13 cellular contexts compared by ENCODE assay signal in genomic region chr6:144093658-144094057, GRCh38. TPM values are rescaled to one million over a fixed set of nuclear protein-coding genes. Genes with fewer than 3 reads are reported as not detected.
DNase-seq lines count a peak whose midpoint lies in the region; ATAC-seq and TF ChIP-seq lines count a peak whose summit lies in the region.
"Had no signal": no experiment of that assay in that cellular context is flagged by ENCODE, and none has a peak within 500 bp of the region (broad histone marks: within the 10 kb centered on the region; RNA-seq: fewer than 3 reads in every experiment).

No MANE protein-coding gene starts in this region.

- TF ChIP-seq CTCF in AG10803 (conservative IDR thresholded peaks at IDR 0.05; ENCODE audit: low read length), result no peak
- TF ChIP-seq CTCF in GM23338 (conservative IDR thresholded peaks at IDR 0.05; ENCODE audit: low read depth in 2 of 2), result no peak

- no peak for ATAC-seq in GM23338

- H3K79me2 ChIP-seq in GM23338 (replicated peaks; ENCODE audit: insufficient read depth), result peaks cover 25% of the 10 kb centered on the region

- H3K4me1 Mint-ChIP-seq in GM23338, result peaks cover 19% of the 10 kb centered on the region
- H3K4me1 Mint-ChIP-seq in activated T-helper 1 cell treated with anti-CD3 and anti-CD28 coated beads, Interleukin-12 subunit alpha, Interleukin-12 subunit beta, Interleukin-2, Interleukin-4 antibody, amounts not matched to agents 30 ng/mL and 10 ng/mL and 1 ng/mL, durations not matched to agents 14 hours and 24 hours and 36 hours (ENCODE audit: low read depth), result peaks cover 39% of the 10 kb centered on the region

- H3K27ac ChIP-seq in GM23338 (ENCODE audit: low read depth), result no peak overlapping the region
- H3K27ac ChIP-seq in mesodermal cell (ENCODE audit: low read depth, low read length, severe bottlenecking), result no peak overlapping the region
- H3K27ac ChIP-seq: tibial artery had no signal

- H2AFZ ChIP-seq in GM23338, result no peak overlapping the region

- peaks cover 13% of the 10 kb centered on the region for H3K27me3 Mint-ChIP-seq in GM23338 (ENCODE audit: insufficient read depth, low read depth, poor library complexity)
- H3K27me3 Mint-ChIP-seq in activated T-helper 1 cell treated with anti-CD3 and anti-CD28 coated beads, Interleukin-12 subunit alpha, Interleukin-12 subunit beta, Interleukin-2, Interleukin-4 antibody, amounts not matched to agents 30 ng/mL and 10 ng/mL and 1 ng/mL, durations not matched to agents 14 hours and 24 hours and 36 hours (ENCODE audit: insufficient read depth), result no peaks in the 10 kb centered on the region

- no peaks in the 10 kb centered on the region for H3K9me3 ChIP-seq in mesodermal cell (ENCODE audit: control insufficient read depth, low read length)
- H3K9me3 ChIP-seq: tibial artery had no signal

- peaks cover 5% of the 10 kb centered on the region for H3K36me3 Mint-ChIP-seq in GM23338 (ENCODE audit: low read depth)
- peaks cover 12% of the 10 kb centered on the region for H3K36me3 Mint-ChIP-seq in activated T-helper 1 cell treated with anti-CD3 and anti-CD28 coated beads, Interleukin-12 subunit alpha, Interleukin-12 subunit beta, Interleukin-2, Interleukin-4 antibody, amounts not matched to agents 30 ng/mL and 10 ng/mL and 1 ng/mL, durations not matched to agents 14 hours and 24 hours and 36 hours (ENCODE audit: low read depth)

- H3K4me3 ChIP-seq in AG10803 (ENCODE audit: low read length) (peak overlapping the region; percentile 100), GM23338 (peak overlapping the region; percentile 93; the same call in 1 of the 2 replicates), mesodermal cell (ENCODE audit: extremely low read depth, insufficient read depth, low read length, poor library complexity, severe bottlenecking) (peak overlapping the region; percentile 73)

- no peak overlapping the region for H3K27ac Mint-ChIP-seq in GM23338
- peak overlapping the region; percentile 98 for H3K27ac Mint-ChIP-seq in activated T-helper 1 cell treated with anti-CD3 and anti-CD28 coated beads, Interleukin-12 subunit alpha, Interleukin-12 subunit beta, Interleukin-2, Interleukin-4 antibody, amounts not matched to agents 30 ng/mL and 10 ng/mL and 1 ng/mL, durations not matched to agents 14 hours and 24 hours and 36 hours

- no peaks in the 10 kb centered on the region; the same call in none of the 2 replicates for H4K20me1 ChIP-seq in GM23338 (replicated peaks; ENCODE audit: insufficient read depth)

- H3K27me3 ChIP-seq in GM23338 (ENCODE audit: insufficient read depth), result no peaks in the 10 kb centered on the region
- H3K27me3 ChIP-seq: tibial artery had no signal

- WGBS in mesodermal cell (ENCODE audit: insufficient coverage in 2 of 2), 2 experiments, result 97% methylated on average over 7 of the region's 7 CpGs

- H3K9me3 Mint-ChIP-seq in GM23338, result no peaks in the 10 kb centered on the region
- H3K9me3 Mint-ChIP-seq in activated T-helper 1 cell treated with anti-CD3 and anti-CD28 coated beads, Interleukin-12 subunit alpha, Interleukin-12 subunit beta, Interleukin-2, Interleukin-4 antibody, amounts not matched to agents 30 ng/mL and 10 ng/mL and 1 ng/mL, durations not matched to agents 14 hours and 24 hours and 36 hours, result no peaks in the 10 kb centered on the region

- no peak for DNase-seq in AG10803 (ENCODE audit: low read depth)
- no peak for DNase-seq in GM23338 (ENCODE audit: low spot score)
- DNase-seq in activated T-helper 1 cell treated with anti-CD3 and anti-CD28 coated beads, Interleukin-12 subunit alpha, Interleukin-12 subunit beta, Interleukin-2, Interleukin-4 antibody, amounts not matched to agents 30 ng/mL and 10 ng/mL and 1 ng/mL, durations not matched to agents 14 hours and 24 hours and 36 hours (ENCODE audit: low spot score), result no peak
- no peak for DNase-seq in effector CD4-positive, alpha-beta T cell
- no peak for DNase-seq in SW 1271 (lab: John Stamatoyannopoulos, UW)
- no peak for DNase-seq in activated effector memory CD4-positive, alpha-beta T cell treated with anti-CD3 and anti-CD28 coated beads, Interleukin-2, amount 50 U/mL, for 16 hours
- no peak for DNase-seq in AG08395 (ENCODE audit: low spot score)
- DNase-seq: activated CD4-positive, alpha-beta T cell treated with anti-CD3 and anti-CD28 coated beads for 48 hours; central memory CD4-positive, alpha-beta T cell; NCI-H1694; stimulated activated CD4-positive, alpha-beta T cell treated with anti-CD3 and anti-CD28 coated beads, Interleukin-2, amount 100 ng/mL, for 24 hours; tibial artery had no signal

- intact Hi-C loops in activated T-helper 1 cell treated with anti-CD3 and anti-CD28 coated beads, Interleukin-12 subunit alpha, Interleukin-12 subunit beta, Interleukin-2, Interleukin-4 antibody, amounts not matched to agents 30 ng/mL and 10 ng/mL and 1 ng/mL, durations not matched to agents 14 hours and 24 hours and 36 hours (cut with micrococcal nuclease), result loop anchor here (2.0 to 10.0 kb wide), 3 partner anchors 153 to 1149 kb away; partner anchors contain the start of gene HIVEP2

- peaks cover 2% of the 10 kb centered on the region; the same call in 1 of the 2 replicates for H3K9me2 ChIP-seq in GM23338 (ENCODE audit: insufficient read depth)

- H3K36me3 ChIP-seq in GM23338 (ENCODE audit: insufficient read depth) (no peaks in the 10 kb centered on the region), mesodermal cell (ENCODE audit: control insufficient read depth, insufficient read depth, low read length) (peaks cover 10% of the 10 kb centered on the region)

- H3K4me1 ChIP-seq in GM23338 (ENCODE audit: insufficient read depth) (peaks cover 12% of the 10 kb centered on the region), mesodermal cell (ENCODE audit: control insufficient read depth, insufficient read depth, low read length, poor library complexity, severe bottlenecking) (peaks cover 7% of the 10 kb centered on the region)

- peak overlapping the region; percentile 90 for H3K4me2 ChIP-seq in GM23338

- H3F3A ChIP-seq in GM23338 (replicated peaks; ENCODE audit: low read depth), result no peaks in the 10 kb centered on the region

- H3K4me3 Mint-ChIP-seq in GM23338, result peak overlapping the region; percentile 96
- peak overlapping the region; percentile 96 for H3K4me3 Mint-ChIP-seq in activated T-helper 1 cell treated with anti-CD3 and anti-CD28 coated beads, Interleukin-12 subunit alpha, Interleukin-12 subunit beta, Interleukin-2, Interleukin-4 antibody, amounts not matched to agents 30 ng/mL and 10 ng/mL and 1 ng/mL, durations not matched to agents 14 hours and 24 hours and 36 hours

RNA-seq across cellular contexts. Expression of gene SF3B5, which starts 1.7 kb away (rescaled TPM):
- total RNA-seq in GM23338 (2014; rRNA removed; shearing (Covaris generic)), result 151 and 174 TPM in 2 replicates
- 171 and 183 TPM in 2 replicates for polyA plus RNA-seq in GM23338 (2016; fragmentation: Nextera tagmentation; extraction: Ambion mirVana)
- 204 and 232 TPM in 2 replicates for total RNA-seq in activated T-helper 1 cell treated with anti-CD3 and anti-CD28 coated beads, Interleukin-12 subunit alpha, Interleukin-12 subunit beta, Interleukin-2, Interleukin-4 antibody, amounts not matched to agents 30 ng/mL and 10 ng/mL and 1 ng/mL, durations not matched to agents 14 hours and 24 hours and 36 hours
- 200 TPM for polyA plus RNA-seq in mesodermal cell (2013, experiment 1 of 2)
- polyA plus RNA-seq in mesodermal cell (2013, experiment 2 of 2), result 175 TPM

RNA-seq across cellular contexts. Expression of gene STX11, which starts 56.7 kb away (rescaled TPM):
- total RNA-seq in GM23338 (2014; rRNA removed; shearing (Covaris generic)), result 0.08 and 0.35 TPM in 2 replicates
- 0.37 and 0.52 TPM in 2 replicates for polyA plus RNA-seq in GM23338 (2016; fragmentation: Nextera tagmentation; extraction: Ambion mirVana)
- 24.2 and 24.7 TPM in 2 replicates for total RNA-seq in activated T-helper 1 cell treated with anti-CD3 and anti-CD28 coated beads, Interleukin-12 subunit alpha, Interleukin-12 subunit beta, Interleukin-2, Interleukin-4 antibody, amounts not matched to agents 30 ng/mL and 10 ng/mL and 1 ng/mL, durations not matched to agents 14 hours and 24 hours and 36 hours
- 0.77 TPM for polyA plus RNA-seq in mesodermal cell (2013, experiment 1 of 2)
- 0.76 TPM for polyA plus RNA-seq in mesodermal cell (2013, experiment 2 of 2)

Comparison
In these comparisons a context has a peak if more than half of its experiments do, and no peak if none do; other contexts are left out.
1. RNA of gene STX11, which starts 56.7 kb away (total RNA-seq): 24.2 to 24.7 TPM in activated T-helper 1 cell treated with anti-CD3 and anti-CD28 coated beads, Interleukin-12 subunit alpha, Interleukin-12 subunit beta, Interleukin-2, Interleukin-4 antibody, amounts not matched to agents 30 ng/mL and 10 ng/mL and 1 ng/mL, durations not matched to agents 14 hours and 24 hours and 36 hours; 0.08 to 0.35 TPM in GM23338; every median in the first group is over 10 times any median in the second.
2. Peak in every context shown above with its lines, with median percentiles within 50 percentile points of each other: H3K4me3 ChIP-seq.